Comparison of ENCODE assay signal across 15 cellular contexts in the genomic region with DNA sequence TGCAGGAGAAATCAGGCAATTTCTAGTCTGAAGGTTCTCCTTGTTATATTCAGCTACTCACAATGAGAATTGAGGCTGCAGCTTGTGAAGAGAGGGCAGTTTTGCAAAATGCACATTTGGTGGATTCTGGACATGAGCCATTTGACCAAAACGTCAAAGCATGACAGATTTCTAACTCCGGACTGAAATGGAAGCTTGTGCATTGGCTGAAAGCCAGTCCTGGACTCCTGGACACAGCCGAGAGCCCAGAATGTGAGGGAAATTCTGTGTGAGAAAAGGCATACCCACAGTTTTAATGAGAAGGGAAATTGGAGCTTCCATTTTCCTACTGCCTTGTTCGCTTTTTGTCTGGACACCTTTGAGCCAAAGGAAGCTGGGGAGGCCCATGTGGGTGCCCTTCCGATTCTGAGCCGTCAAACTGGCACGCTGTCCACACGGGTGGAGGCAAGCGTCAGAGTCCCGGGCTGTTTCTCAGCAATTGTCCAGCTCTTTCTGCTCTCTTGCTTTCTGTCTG. TPM values are rescaled to one million over a fixed set of nuclear protein-coding genes. Genes with fewer than 3 reads are reported as not detected.
DNase-seq lines count a peak whose midpoint lies in the region; ATAC-seq and TF ChIP-seq lines count a peak whose summit lies in the region.
"Had no signal": no experiment of that assay in that cellular context is flagged by ENCODE, and none has a peak within 500 bp of the region (broad histone marks: within the 10 kb centered on the region; RNA-seq: fewer than 3 reads in every experiment).

No MANE protein-coding gene starts in this region.

- no peaks in the 10 kb centered on the region for H4K20me1 ChIP-seq in SK-N-SH (ENCODE audit: insufficient read depth)
- H4K20me1 ChIP-seq in fibroblast of lung (ENCODE audit: control insufficient read depth, extremely low read depth, insufficient read depth, low read length): no peaks in the 10 kb centered on the region

- POLR2A ChIA-PET in SK-N-SH (lab: Yijun Ruan, JAX): no interaction called here

- no peak overlapping the region for H3K9ac ChIP-seq in SK-N-SH
- H3K9ac ChIP-seq in fibroblast of lung (ENCODE audit: insufficient read depth, low read length): no peak overlapping the region

- no peak overlapping the region for H3K4me3 ChIP-seq in SK-N-SH (ENCODE audit: low read depth in 2 of 2, low read length in 1 of 2)
- peak overlapping the region in 2 of 4 experiments; percentile 4 to 12 for H3K4me3 ChIP-seq in fibroblast of lung (replicated peaks in 1 of 4; ENCODE audit: control extremely low read depth in 1 of 4, insufficient read depth in 1 of 4, low read depth in 3 of 4, low read length in 4 of 4)
- H3K4me3 ChIP-seq in thoracic aorta: peak overlapping the region; percentile 51
- H3K4me3 ChIP-seq: ovary had no signal

- H3K4me2 ChIP-seq in SK-N-SH: no peak overlapping the region
- H3K4me2 ChIP-seq in fibroblast of lung (ENCODE audit: extremely low read depth, insufficient read depth, low read length): peak overlapping the region; percentile 85

- peak; percentile 38 for ATAC-seq in thoracic aorta (ENCODE audit: insufficient number of reproducible peaks, low FRiP score, low read depth)
- no peak for ATAC-seq in activated T-cell treated with anti-CD3 and anti-CD28 coated beads, Interleukin-2, amount 50 U/mL, for 4 hours
- ATAC-seq in HG03457 (IDR thresholded peaks at IDR 0.05; ENCODE audit: unreplicated experiment): no peak
- no peak for ATAC-seq in GM19452 (IDR thresholded peaks at IDR 0.05; ENCODE audit: unreplicated experiment)
- ATAC-seq in HG03460 (IDR thresholded peaks at IDR 0.05; ENCODE audit: unreplicated experiment): no peak
- ATAC-seq: effector memory CD8-positive, alpha-beta T cell had no signal

- no peak overlapping the region for H3K4me3 Mint-ChIP-seq in mesothelial cell of epicardium
- no peak overlapping the region for H3K4me3 Mint-ChIP-seq in activated T-cell treated with anti-CD3 and anti-CD28 coated beads, Interleukin-2, amount 50 U/mL, for 4 hours
- H3K4me3 Mint-ChIP-seq: activated naive CD4-positive, alpha-beta T cell treated with anti-CD3 and anti-CD28 coated beads, Interleukin-2, amount 10 ng/mL, durations not matched to agents 7 days and 5 days; effector memory CD8-positive, alpha-beta T cell had no signal

- H3K36me3 Mint-ChIP-seq in mesothelial cell of epicardium: no peaks in the 10 kb centered on the region
- no peaks in the 10 kb centered on the region for H3K36me3 Mint-ChIP-seq in activated T-cell treated with anti-CD3 and anti-CD28 coated beads, Interleukin-2, amount 50 U/mL, for 4 hours (ENCODE audit: insufficient read depth)
- H3K36me3 Mint-ChIP-seq: activated naive CD4-positive, alpha-beta T cell treated with anti-CD3 and anti-CD28 coated beads, Interleukin-2, amount 10 ng/mL, durations not matched to agents 7 days and 5 days had no signal

- H3K36me3 ChIP-seq in SK-N-SH (replicated peaks in 1 of 2; ENCODE audit: control insufficient read depth in 1 of 2, insufficient read depth in 2 of 2, low read length in 1 of 2): no peaks in the 10 kb centered on the region
- no peaks in the 10 kb centered on the region for H3K36me3 ChIP-seq in fibroblast of lung (ENCODE audit: control insufficient read depth, insufficient read depth, low read length)
- H3K36me3 ChIP-seq in thoracic aorta: no peaks in the 10 kb centered on the region
- H3K36me3 ChIP-seq: ovary had no signal

- 62% methylated on average over 10 of the region's 10 CpGs for whole genome bisulfite sequencing in SK-N-SH (ENCODE audit: low lambda C conversion rate)

- H3K9me3 Mint-ChIP-seq in mesothelial cell of epicardium: no peaks in the 10 kb centered on the region
- no peaks in the 10 kb centered on the region for H3K9me3 Mint-ChIP-seq in activated T-cell treated with anti-CD3 and anti-CD28 coated beads, Interleukin-2, amount 50 U/mL, for 4 hours
- H3K9me3 Mint-ChIP-seq: activated naive CD4-positive, alpha-beta T cell treated with anti-CD3 and anti-CD28 coated beads, Interleukin-2, amount 10 ng/mL, durations not matched to agents 7 days and 5 days; effector memory CD8-positive, alpha-beta T cell had no signal

- H3K4me1 ChIP-seq in SK-N-SH (ENCODE audit: control insufficient read depth in 1 of 2, insufficient read depth in 2 of 2, low read depth in 1 of 2, low read length in 1 of 2) (peaks cover 0 to 23% of the 10 kb centered on the region in 2 experiments; a peak in 2 of 4 replicates), fibroblast of lung (ENCODE audit: control insufficient read depth, extremely low read depth, insufficient read depth, low read length) (peaks cover 7% of the 10 kb centered on the region), thoracic aorta (ENCODE audit: control insufficient read depth in 1 of 2, low read depth in 2 of 2) (peaks cover 12 to 26% of the 10 kb centered on the region in 2 donors)

- no peaks in the 10 kb centered on the region for H3K9me2 ChIP-seq in SK-N-SH

- H3F3A ChIP-seq in SK-N-SH (replicated peaks; ENCODE audit: insufficient read depth): peaks cover 8% of the 10 kb centered on the region

- TF ChIP-seq RAD21 in SK-N-SH (IDR thresholded peaks at IDR 0.05; ENCODE audit: low read length): no peak

- H3K9me3 ChIP-seq in SK-N-SH (no peaks in the 10 kb centered on the region), fibroblast of lung (ENCODE audit: control insufficient read depth, insufficient read depth, low read depth, low read length) (no peaks in the 10 kb centered on the region), thoracic aorta (no peaks in the 10 kb centered on the region)
- H3K9me3 ChIP-seq: ovary had no signal

- TF ChIP-seq CTCF in SK-N-SH (IDR thresholded peaks at IDR 0.05): no peak
- no peak for TF ChIP-seq CTCF in fibroblast of lung (conservative IDR thresholded peaks at IDR 0.05 in 1 of 2, IDR thresholded peaks at IDR 0.05 in 1 of 2; ENCODE audit: low read depth in 1 of 2, low read length in 2 of 2)
- TF ChIP-seq CTCF in mesothelial cell of epicardium (IDR thresholded peaks at IDR 0.05; ENCODE audit: unreplicated experiment): no peak
- no peak for TF ChIP-seq CTCF in thoracic aorta (IDR thresholded peaks at IDR 0.05)

- H3K27me3 ChIP-seq in SK-N-SH (ENCODE audit: insufficient read depth) (no peaks in the 10 kb centered on the region), fibroblast of lung (ENCODE audit: control insufficient read depth, insufficient read depth, low read length) (no peaks in the 10 kb centered on the region), thoracic aorta (replicated peaks; ENCODE audit: insufficient read depth) (no peaks in the 10 kb centered on the region)
- H3K27me3 ChIP-seq: ovary had no signal

- no peak for TF ChIP-seq EP300 in SK-N-SH (IDR thresholded peaks at IDR 0.05; ENCODE audit: borderline replicate concordance in 1 of 2, low read depth in 1 of 2, low read length in 1 of 2)

- no peak overlapping the region for H3K27ac ChIP-seq in SK-N-SH (ENCODE audit: low read depth in 2 of 2, low read length in 1 of 2)
- peak overlapping the region; percentile 32 for H3K27ac ChIP-seq in fibroblast of lung (ENCODE audit: insufficient read depth, low read length)
- peak overlapping the region; percentile 39 to 71 for H3K27ac ChIP-seq in thoracic aorta

- no peaks in the 10 kb centered on the region for H3K27me3 Mint-ChIP-seq in mesothelial cell of epicardium (ENCODE audit: low read depth)
- H3K27me3 Mint-ChIP-seq in activated T-cell treated with anti-CD3 and anti-CD28 coated beads, Interleukin-2, amount 50 U/mL, for 4 hours (ENCODE audit: low read depth): no peaks in the 10 kb centered on the region

- CTCF ChIA-PET in SK-N-SH (lab: Yijun Ruan, JAX): interaction anchor here (0.8 to 2.0 kb wide), 9 partner anchors 9 to 236 kb away, joined by 3 to 11 read pairs (median 3); a partner anchor contains a TSS

- H3K4me1 Mint-ChIP-seq in mesothelial cell of epicardium: peaks cover 27% of the 10 kb centered on the region
- no peaks in the 10 kb centered on the region for H3K4me1 Mint-ChIP-seq in activated T-cell treated with anti-CD3 and anti-CD28 coated beads, Interleukin-2, amount 50 U/mL, for 4 hours (ENCODE audit: low read depth)
- H3K4me1 Mint-ChIP-seq: activated naive CD4-positive, alpha-beta T cell treated with anti-CD3 and anti-CD28 coated beads, Interleukin-2, amount 10 ng/mL, durations not matched to agents 7 days and 5 days had no signal

- H2AFZ ChIP-seq in SK-N-SH (ENCODE audit: low read depth) (peak overlapping the region; percentile 39; the same call in 1 of the 2 replicates), fibroblast of lung (ENCODE audit: low read length) (peak overlapping the region; percentile 83)

- H3K79me2 ChIP-seq in SK-N-SH (ENCODE audit: insufficient read depth): no peaks in the 10 kb centered on the region
- no peaks in the 10 kb centered on the region for H3K79me2 ChIP-seq in fibroblast of lung (ENCODE audit: control insufficient read depth, insufficient read depth, low read length)

- H3K27ac Mint-ChIP-seq in mesothelial cell of epicardium: peak overlapping the region; percentile 54
- H3K27ac Mint-ChIP-seq: activated naive CD4-positive, alpha-beta T cell treated with anti-CD3 and anti-CD28 coated beads, Interleukin-2, amount 10 ng/mL, durations not matched to agents 7 days and 5 days; effector memory CD8-positive, alpha-beta T cell had no signal

- DNase-seq in SK-N-SH: no peak
- DNase-seq in fibroblast of lung (ENCODE audit: low read depth in 2 of 2): peak; percentile 23 to 74
- DNase-seq in mesothelial cell of epicardium (ENCODE audit: low spot score in 2 of 2, unreplicated experiment in 2 of 2): no peak
- DNase-seq in thoracic aorta (ENCODE audit: low spot score): no peak
- no peak for DNase-seq in activated T-cell treated with anti-CD3 and anti-CD28 coated beads, Interleukin-2, amount 50 U/mL, for 4 hours
- DNase-seq: activated naive CD4-positive, alpha-beta T cell treated with anti-CD3 and anti-CD28 coated beads, Interleukin-2, amount 10 ng/mL, durations not matched to agents 7 days and 5 days; COR-L47; effector memory CD8-positive, alpha-beta T cell; NCI-H1092 treated with DMSO at 0.1 percent for 48 hours; NCI-H524 treated with DMSO at 0.1 percent for 48 hours; SW 1271 had no signal

TF ChIP-seq in SK-N-SH, 30 proteins besides CTCF, POLR2A, EP300 and RAD21 (continues in another document):
- TF ChIP-seq FOSL2 (IDR thresholded peaks at IDR 0.05; ENCODE audit: borderline replicate concordance, low read depth): no peak

RNA-seq across cellular contexts. Expression of a gene that starts 23.7 kb away (rescaled TPM):
- 4.2 and 4.9 TPM in 2 replicates for polyA plus RNA-seq in SK-N-SH (2012; rRNA removed)
- 6.5 and 8.4 TPM in 2 replicates for polyA plus RNA-seq in SK-N-SH (2012; cell fraction: cytosol; rRNA removed)
- polyA plus RNA-seq in SK-N-SH (2012; cell fraction: nucleus; rRNA removed): 2.9 and 5.3 TPM in 2 replicates
- 39.5 and 58.1 TPM in 2 replicates for total RNA-seq in fibroblast of lung
- polyA plus RNA-seq in fibroblast of lung: 21.6 and 32.0 TPM in 2 replicates
- polyA plus RNA-seq in fibroblast of lung (2012): 23.9 and 41.9 TPM in 2 replicates
- 4.0 and 4.7 TPM in 2 replicates for polyA minus RNA-seq in fibroblast of lung (ENCODE audit: low replicate concordance)
- 37.5 to 46.3 TPM (median 45.4 TPM) in 3 replicates for total RNA-seq in mesothelial cell of epicardium
- total RNA-seq in thoracic aorta: 10 to 100 TPM; 85.8 to 96.6 TPM
- 10 to 100 TPM; 16.8 to 24.3 (median 18.3) TPM for total RNA-seq in activated T-cell treated with anti-CD3 and anti-CD28 coated beads, Interleukin-2, amount 50 U/mL, for 4 hours

Comparison
In these comparisons a context has a peak if more than half of its experiments do, and no peak if none do; other contexts are left out.
1. DNase-seq: peak in fibroblast of lung (2 of 2); none in SK-N-SH (single experiment), mesothelial cell of epicardium (0 of 2), thoracic aorta (single experiment) and activated T-cell treated with anti-CD3 and anti-CD28 coated beads, Interleukin-2, amount 50 U/mL, for 4 hours (single experiment).
2. H3K27ac ChIP-seq: peak in fibroblast of lung (single experiment) and thoracic aorta (2 of 2); none in SK-N-SH (0 of 2).